In the genomic region with DNA sequence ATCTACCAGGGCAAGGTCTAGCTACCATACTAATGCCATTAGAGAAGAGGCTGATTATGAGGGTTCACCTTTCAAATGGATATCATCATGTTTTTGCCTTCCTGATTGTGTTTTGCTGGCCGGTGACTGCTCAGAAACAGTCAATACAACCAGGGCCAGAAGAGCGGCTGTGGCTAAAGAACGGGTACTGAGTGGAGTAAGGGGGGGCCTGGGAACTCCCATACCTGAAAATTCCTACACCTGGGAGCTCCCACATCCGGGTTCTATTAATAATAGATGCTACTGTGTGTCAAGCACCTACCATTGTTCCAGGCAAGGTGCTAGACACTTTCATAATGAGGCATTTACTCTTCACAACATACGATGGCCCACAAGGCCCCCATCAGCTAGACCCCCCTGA, we compare ENCODE assay signal across 28 cellular contexts.
"Had no signal": no experiment of that assay in that cellular context is flagged by ENCODE, and none has a peak within 500 bp of the region (broad histone marks: within the 10 kb centered on the region; RNA-seq: fewer than 3 reads in every experiment).

No MANE protein-coding gene starts in this region.

- H3K36me3 ChIP-seq: prostate gland, right atrium auricular region, thyroid gland had no signal

- H3K27ac Mint-ChIP-seq: mesothelial cell of epicardium; natural killer cell treated with Interleukin-12 subunit alpha and Interleukin-12 subunit beta and Interleukin-15 and Interleukin-18, amount 100 ng/mL, for 72 hours had no signal

- H3K9me3 ChIP-seq: esophagus muscularis mucosa, mucosa of descending colon, prostate gland, right atrium auricular region, thyroid gland, vagina had no signal

- H3K9me3 Mint-ChIP-seq: natural killer cell treated with Interleukin-12 subunit alpha and Interleukin-12 subunit beta and Interleukin-15 and Interleukin-18, amount 100 ng/mL, for 72 hours; stimulated activated naive CD8-positive, alpha-beta T cell treated with anti-CD3 and anti-CD28 coated beads, Interleukin-15, amount 100 ng/mL, for 72 hours had no signal

- H3K4me3 Mint-ChIP-seq: mesothelial cell of epicardium; naive B cell; natural killer cell treated with Interleukin-12 subunit alpha and Interleukin-12 subunit beta and Interleukin-15 and Interleukin-18, amount 100 ng/mL, for 72 hours; neural crest cell; stimulated activated naive CD8-positive, alpha-beta T cell treated with anti-CD3 and anti-CD28 coated beads, Interleukin-15, amount 100 ng/mL, for 72 hours had no signal

- H3K4me3 ChIP-seq: coronary artery, esophagus muscularis mucosa, gastroesophageal sphincter, heart left ventricle, hepatocyte, lung, mucosa of descending colon, prostate gland, right atrium auricular region, smooth muscle cell, thyroid gland, vagina had no signal

- ATAC-seq: foreskin keratinocyte; gastroesophageal sphincter; heart left ventricle; left colon; left ventricle myocardium superior; mucosa of descending colon; natural killer cell treated with Interleukin-12 subunit alpha and Interleukin-12 subunit beta and Interleukin-15 and Interleukin-18, amount 100 ng/mL, for 72 hours; sciatic nerve; stimulated activated naive CD8-positive, alpha-beta T cell treated with anti-CD3 and anti-CD28 coated beads, Interleukin-15, amount 100 ng/mL, for 72 hours had no signal

- H3K27me3 ChIP-seq: esophagus muscularis mucosa, foreskin keratinocyte, gastroesophageal sphincter, heart left ventricle, hepatocyte, right atrium auricular region, thyroid gland, vagina had no signal

- DNase-seq: dermis blood vessel endothelial cell; foreskin keratinocyte; heart left ventricle; left colon; left ventricle myocardium superior; mesenchymal stem cell; mucosa of descending colon; naive B cell; stimulated activated CD4-positive, alpha-beta T cell treated with anti-CD3 and anti-CD28 coated beads, Interleukin-12 subunit alpha, Interleukin-12 subunit beta, amount 100 ng/mL, for 4 hours; stimulated activated CD4-positive, alpha-beta T cell treated with anti-CD3 and anti-CD28 coated beads, Interleukin-1b, Interleukin-23, amount 100 ng/mL, for 48 hours; stimulated activated CD4-positive, alpha-beta T cell treated with anti-CD3 and anti-CD28 coated beads, Interleukin-4, amount 100 ng/mL, for 1 hour; stimulated activated CD8-positive, alpha-beta memory T cell treated with anti-CD3 and anti-CD28 coated beads, Interleukin-4, amount 100 ng/mL, for 48 hours; stimulated activated naive CD4-positive, alpha-beta T cell; stimulated activated naive CD8-positive, alpha-beta T cell treated with anti-CD3 and anti-CD28 coated beads, Interleukin-15, amount 100 ng/mL, for 72 hours had no signal

- H3K4me1 ChIP-seq: esophagus muscularis mucosa, gastroesophageal sphincter, heart left ventricle, prostate gland, right atrium auricular region, vagina had no signal

- H3K4me1 Mint-ChIP-seq: mesothelial cell of epicardium, neural crest cell had no signal

- H3K27me3 Mint-ChIP-seq: naive B cell; natural killer cell treated with Interleukin-12 subunit alpha and Interleukin-12 subunit beta and Interleukin-15 and Interleukin-18, amount 100 ng/mL, for 72 hours; stimulated activated naive CD8-positive, alpha-beta T cell treated with anti-CD3 and anti-CD28 coated beads, Interleukin-15, amount 100 ng/mL, for 72 hours had no signal

- H3K27ac ChIP-seq: coronary artery, esophagus muscularis mucosa, foreskin keratinocyte, gastroesophageal sphincter, heart left ventricle, hepatocyte, prostate gland, right atrium auricular region, thyroid gland, vagina had no signal
